24 cellular contexts compared by ENCODE assay signal in genomic region chr5:180595046-180595379, GRCh38. TPM values are rescaled to one million over a fixed set of nuclear protein-coding genes. Genes with fewer than 3 reads are reported as not detected.
DNase-seq lines count a peak whose midpoint lies in the region; FAIRE-seq and TF ChIP-seq lines count a peak whose summit lies in the region.
"Had no signal": no experiment of that assay in that cellular context is flagged by ENCODE, and none has a peak within 500 bp of the region (broad histone marks: within the 10 kb centered on the region; RNA-seq: fewer than 3 reads in every experiment).

No MANE protein-coding gene starts in this region.

- no peak for TF ChIP-seq CTCF in bronchial epithelial cell (IDR thresholded peaks at IDR 0.05; ENCODE audit: insufficient read depth, low read length, severe bottlenecking)
- no peak for TF ChIP-seq CTCF in Caco-2 (IDR thresholded peaks at IDR 0.05; ENCODE audit: insufficient read depth in 1 of 2, low read depth in 1 of 2, low read length in 1 of 2, severe bottlenecking in 1 of 2, unreplicated experiment in 1 of 2)

- H3K4me1 ChIP-seq in CD4-positive, alpha-beta memory T cell (ENCODE audit: insufficient read depth, low read length), result no peaks in the 10 kb centered on the region
- no peaks in the 10 kb centered on the region for H3K4me1 ChIP-seq in Caco-2
- H3K4me1 ChIP-seq: BE2C, SJCRH30 had no signal

- H3K36me3 ChIP-seq in KOPT-K1 (ENCODE audit: insufficient read depth, low read length) (no peaks in the 10 kb centered on the region), bronchial epithelial cell (ENCODE audit: control insufficient read depth, insufficient read depth, low read length) (no peaks in the 10 kb centered on the region), Caco-2 (ENCODE audit: control insufficient read depth, insufficient read depth, low read length) (no peaks in the 10 kb centered on the region)
- no peaks in the 10 kb centered on the region for H3K36me3 ChIP-seq in CD4-positive, alpha-beta memory T cell (ENCODE audit: insufficient read depth, low read length)
- H3K36me3 ChIP-seq: BE2C, MG63, SJCRH30 had no signal

- CTCF ChIA-PET in activated CD4-positive, alpha-beta memory T cell treated with anti-CD3 and anti-CD28 coated beads, Interleukin-2, amount 10 ng/mL, durations not matched to agents 7 days and 5 days (lab: Charles Lee), result no interaction called here
- CTCF ChIA-PET in activated CD4-positive, alpha-beta memory T cell treated with anti-CD3 and anti-CD28 coated beads for 36 hours (lab: Charles Lee), result no interaction called here
- CTCF ChIA-PET in CD4-positive, alpha-beta memory T cell (lab: Charles Lee; ENCODE audit: partially characterized antibody), result no interaction called here
- CTCF ChIA-PET in Caco-2 (lab: Charles Lee), result no interaction called here

- H3K27me3 ChIP-seq in bronchial epithelial cell (ENCODE audit: control insufficient read depth, insufficient read depth, low read length) (peaks cover 6% of the 10 kb centered on the region), Caco-2 (replicated peaks; ENCODE audit: control insufficient read depth, insufficient read depth, low read length) (no peaks in the 10 kb centered on the region)
- peaks cover 6% of the 10 kb centered on the region for H3K27me3 ChIP-seq in CD4-positive, alpha-beta memory T cell (ENCODE audit: insufficient read depth, low read length)
- H3K27me3 ChIP-seq: SJCRH30 had no signal

- FAIRE-seq in bronchial epithelial cell (lab: Jason Lieb, UNC), result peak; percentile 92
- FAIRE-seq: D721Med, H54, HepG2 had no signal

- H3K9me3 ChIP-seq in KOPT-K1 (ENCODE audit: insufficient read depth, low read length, poor library complexity, severe bottlenecking), result no peaks in the 10 kb centered on the region
- no peaks in the 10 kb centered on the region for H3K9me3 ChIP-seq in CD4-positive, alpha-beta memory T cell (ENCODE audit: control insufficient read depth in 1 of 2, low read length in 2 of 2)
- no peaks in the 10 kb centered on the region for H3K9me3 ChIP-seq in Caco-2
- H3K9me3 ChIP-seq: BE2C, MG63, SJCRH30 had no signal

- peaks cover 4% of the 10 kb centered on the region for H3K4me1 Mint-ChIP-seq in activated CD4-positive, alpha-beta memory T cell treated with anti-CD3 and anti-CD28 coated beads, Interleukin-2, amount 10 ng/mL, durations not matched to agents 7 days and 5 days
- peaks cover 3% of the 10 kb centered on the region for H3K4me1 Mint-ChIP-seq in activated CD4-positive, alpha-beta memory T cell treated with anti-CD3 and anti-CD28 coated beads for 36 hours (ENCODE audit: low read depth)
- H3K4me1 Mint-ChIP-seq in CD4-positive, alpha-beta memory T cell, result peaks cover 2 to 7% (median 4%) of the 10 kb centered on the region in 4 donors
- H3K4me1 Mint-ChIP-seq in Caco-2 (ENCODE audit: low read depth, unreplicated experiment), result no peaks in the 10 kb centered on the region

- H3K4me3 Mint-ChIP-seq in activated CD4-positive, alpha-beta memory T cell treated with anti-CD3 and anti-CD28 coated beads, Interleukin-2, amount 10 ng/mL, durations not matched to agents 7 days and 5 days, result no peak overlapping the region
- no peak overlapping the region for H3K4me3 Mint-ChIP-seq in activated CD4-positive, alpha-beta memory T cell treated with anti-CD3 and anti-CD28 coated beads for 36 hours
- H3K4me3 Mint-ChIP-seq in CD4-positive, alpha-beta memory T cell, result no peak overlapping the region
- H3K4me3 Mint-ChIP-seq in Caco-2 (ENCODE audit: unreplicated experiment), result no peak overlapping the region

- intact Hi-C loops in activated CD4-positive, alpha-beta memory T cell treated with anti-CD3 and anti-CD28 coated beads for 36 hours (cut with micrococcal nuclease), result no loop called here
- intact Hi-C loops in CD4-positive, alpha-beta memory T cell (cut with micrococcal nuclease), result no loop called here
- intact Hi-C loops in Caco-2 (cut with micrococcal nuclease; ENCODE audit: unreplicated experiment), result no loop called here

- no peaks in the 10 kb centered on the region for H3K36me3 Mint-ChIP-seq in activated CD4-positive, alpha-beta memory T cell treated with anti-CD3 and anti-CD28 coated beads, Interleukin-2, amount 10 ng/mL, durations not matched to agents 7 days and 5 days (ENCODE audit: low read depth)
- H3K36me3 Mint-ChIP-seq in activated CD4-positive, alpha-beta memory T cell treated with anti-CD3 and anti-CD28 coated beads for 36 hours, result no peaks in the 10 kb centered on the region
- H3K36me3 Mint-ChIP-seq in CD4-positive, alpha-beta memory T cell, result no peaks in the 10 kb centered on the region
- H3K36me3 Mint-ChIP-seq in Caco-2 (ENCODE audit: insufficient read depth, unreplicated experiment), result no peaks in the 10 kb centered on the region

- POLR2A ChIA-PET in activated CD4-positive, alpha-beta memory T cell treated with anti-CD3 and anti-CD28 coated beads, Interleukin-2, amount 10 ng/mL, durations not matched to agents 7 days and 5 days (lab: Charles Lee), result no interaction called here
- POLR2A ChIA-PET in activated CD4-positive, alpha-beta memory T cell treated with anti-CD3 and anti-CD28 coated beads for 36 hours (lab: Charles Lee), result no interaction called here
- POLR2A ChIA-PET in CD4-positive, alpha-beta memory T cell (lab: Charles Lee; ENCODE audit: partially characterized antibody), result no interaction called here
- POLR2A ChIA-PET in Caco-2 (lab: Charles Lee), result no interaction called here

- peak; percentile 12 for DNase-seq in activated CD4-positive, alpha-beta memory T cell treated with anti-CD3 and anti-CD28 coated beads, Interleukin-2, amount 10 ng/mL, durations not matched to agents 7 days and 5 days
- DNase-seq in activated CD4-positive, alpha-beta memory T cell treated with anti-CD3 and anti-CD28 coated beads for 36 hours, result no peak
- no peak for DNase-seq in bronchial epithelial cell (ENCODE audit: low read depth)
- DNase-seq in CD4-positive, alpha-beta memory T cell, result no peak
- DNase-seq in Caco-2, result no peak
- DNase-seq in NCI-H526 treated with DMSO at 0.1 percent for 48 hours (lab: John Stamatoyannopoulos, UW), result no peak
- DNase-seq: 8988T, ACHN, BE2C, KBM-7, MG63, NCI-H1694, NCI-H2029 treated with DMSO at 0.1 percent for 48 hours, NCI-H446 treated with DMSO at 0.1 percent for 48 hours, NCI-H526, PC-9, SJCRH30 had no signal

- H3K27me3 Mint-ChIP-seq in activated CD4-positive, alpha-beta memory T cell treated with anti-CD3 and anti-CD28 coated beads, Interleukin-2, amount 10 ng/mL, durations not matched to agents 7 days and 5 days, result peaks cover 14% of the 10 kb centered on the region
- H3K27me3 Mint-ChIP-seq in activated CD4-positive, alpha-beta memory T cell treated with anti-CD3 and anti-CD28 coated beads for 36 hours, result peaks cover 13% of the 10 kb centered on the region
- H3K27me3 Mint-ChIP-seq in CD4-positive, alpha-beta memory T cell, result peaks cover 9 to 14% of the 10 kb centered on the region in 2 donors
- H3K27me3 Mint-ChIP-seq in Caco-2 (ENCODE audit: insufficient read depth, unreplicated experiment), result peaks cover 3% of the 10 kb centered on the region

- H3K27ac Mint-ChIP-seq in activated CD4-positive, alpha-beta memory T cell treated with anti-CD3 and anti-CD28 coated beads, Interleukin-2, amount 10 ng/mL, durations not matched to agents 7 days and 5 days, result no peak overlapping the region
- H3K27ac Mint-ChIP-seq in activated CD4-positive, alpha-beta memory T cell treated with anti-CD3 and anti-CD28 coated beads for 36 hours, result no peak overlapping the region
- no peak overlapping the region for H3K27ac Mint-ChIP-seq in CD4-positive, alpha-beta memory T cell
- no peak overlapping the region for H3K27ac Mint-ChIP-seq in Caco-2 (ENCODE audit: unreplicated experiment)

- no TSS peak for BruUV-seq in Caco-2 (replicated peaks; lab: Mats Ljungman, UMichigan)

- peak overlapping the region; percentile 42 for H3K27ac ChIP-seq in KOPT-K1 (ENCODE audit: low read depth, low read length, poor library complexity, severe bottlenecking)
- no peak overlapping the region for H3K27ac ChIP-seq in CD4-positive, alpha-beta memory T cell (ENCODE audit: low read depth, low read length)
- H3K27ac ChIP-seq: PC-9, SJCRH30 had no signal

- H3K9me3 Mint-ChIP-seq in activated CD4-positive, alpha-beta memory T cell treated with anti-CD3 and anti-CD28 coated beads, Interleukin-2, amount 10 ng/mL, durations not matched to agents 7 days and 5 days, result no peaks in the 10 kb centered on the region
- no peaks in the 10 kb centered on the region for H3K9me3 Mint-ChIP-seq in activated CD4-positive, alpha-beta memory T cell treated with anti-CD3 and anti-CD28 coated beads for 36 hours
- no peaks in the 10 kb centered on the region for H3K9me3 Mint-ChIP-seq in CD4-positive, alpha-beta memory T cell
- H3K9me3 Mint-ChIP-seq in Caco-2 (ENCODE audit: unreplicated experiment), result no peaks in the 10 kb centered on the region

- no peak overlapping the region for H3K4me3 ChIP-seq in bronchial epithelial cell (ENCODE audit: low read depth, low read length)
- no peak overlapping the region for H3K4me3 ChIP-seq in CD4-positive, alpha-beta memory T cell (ENCODE audit: low read length in 2 of 2)
- H3K4me3 ChIP-seq in Caco-2 (ENCODE audit: low read depth, low read length), result no peak overlapping the region
- H3K4me3 ChIP-seq: MG63, PC-9, SJCRH30 had no signal

RNA-seq across cellular contexts. Expression of gene SCGB3A1, which starts 3.7 kb away (rescaled TPM):
- total RNA-seq in activated CD4-positive, alpha-beta memory T cell treated with anti-CD3 and anti-CD28 coated beads, Interleukin-2, amount 10 ng/mL, durations not matched to agents 7 days and 5 days, result not detected
- not detected for total RNA-seq in activated CD4-positive, alpha-beta memory T cell treated with anti-CD3 and anti-CD28 coated beads for 36 hours
- total RNA-seq in bronchial epithelial cell, result not detected in 2 replicates
- not detected for total RNA-seq in CD4-positive, alpha-beta memory T cell
- not detected for polyA plus RNA-seq in CD4-positive, alpha-beta memory T cell
- not detected in 2 replicates for total RNA-seq in Caco-2 (2022)
- total RNA-seq: HepG2, HT1080, PC-9, Right ventricle myocardium inferior, RPMI7951, SJCRH30 had no signal
- polyA plus RNA-seq: HepG2 had no signal

RNA-seq across cellular contexts. Expression of gene FLT4, which starts 54.4 kb away (rescaled TPM):
- under 1 TPM; 0.38 to 0.45 TPM for total RNA-seq in activated CD4-positive, alpha-beta memory T cell treated with anti-CD3 and anti-CD28 coated beads, Interleukin-2, amount 10 ng/mL, durations not matched to agents 7 days and 5 days
- 1 to 10 TPM; 1.4 to 2.0 TPM for total RNA-seq in activated CD4-positive, alpha-beta memory T cell treated with anti-CD3 and anti-CD28 coated beads for 36 hours
- under 0.01 TPM in 1 of 2 replicates, not detected in the other for total RNA-seq in bronchial epithelial cell
- 10 to 100 TPM in 1 of 2 experiments, 1 to 10 TPM in 1; 6.9 to 10.3 TPM for total RNA-seq in CD4-positive, alpha-beta memory T cell
- 1 to 10 TPM in 1 of 2 donors, not detected in 1; 1.2 TPM for polyA plus RNA-seq in CD4-positive, alpha-beta memory T cell
- not detected in 2 replicates for total RNA-seq in Caco-2 (2022)
- total RNA-seq: HepG2, PC-9, RPMI7951 had no signal
- polyA plus RNA-seq: HepG2 had no signal
